Comparison of ENCODE assay signal across 24 cellular contexts in genomic region chr6:159995405-159995804, GRCh38.
"Had no signal": no experiment of that assay in that cellular context is flagged by ENCODE, and none has a peak within 500 bp of the region (broad histone marks: within the 10 kb centered on the region; RNA-seq: fewer than 3 reads in every experiment).

No MANE protein-coding gene starts in this region.

- H3K27me3 ChIP-seq: colonic mucosa, esophagus squamous epithelium, gastrocnemius medialis, heart right ventricle, left lung had no signal

- H3K27me3 Mint-ChIP-seq: dendritic cell treated with granulocyte-macrophage colony-stimulating factor and Interleukin-4, amounts not matched to agents 40 ng/mL and 50 ng/mL, for 4 days; effector memory CD8-positive, alpha-beta T cell had no signal

- H3K27ac Mint-ChIP-seq: dendritic cell treated with granulocyte-macrophage colony-stimulating factor and Interleukin-4, amounts not matched to agents 40 ng/mL and 50 ng/mL, for 4 days had no signal

- H3K27ac ChIP-seq: colonic mucosa, epithelial cell of prostate, esophagus squamous epithelium, gastrocnemius medialis, heart right ventricle, left lung, lower lobe of right lung had no signal

- H3K36me3 ChIP-seq: colonic mucosa had no signal

- H3K9me3 Mint-ChIP-seq: effector memory CD8-positive, alpha-beta T cell; endodermal cell had no signal

- H3K4me1 ChIP-seq: colonic mucosa had no signal

- H3K4me3 ChIP-seq: colonic mucosa, esophagus squamous epithelium, gastrocnemius medialis, heart right ventricle, left lung, lower lobe of right lung, mucosa of descending colon had no signal

- H3K9me3 ChIP-seq: colonic mucosa, esophagus squamous epithelium, gastrocnemius medialis, left lung, lower lobe of right lung, mucosa of descending colon had no signal

- H3K4me3 Mint-ChIP-seq: dendritic cell treated with granulocyte-macrophage colony-stimulating factor and Interleukin-4, amounts not matched to agents 40 ng/mL and 50 ng/mL, for 4 days; endodermal cell; mesothelial cell of epicardium had no signal

- ATAC-seq: effector memory CD8-positive, alpha-beta T cell; esophagus mucosa; gastrocnemius medialis; heart right ventricle; left cardiac atrium; left ventricle myocardium superior had no signal

- DNase-seq: colonic mucosa; cortex of kidney; effector CD8-positive, alpha-beta T cell; effector memory CD8-positive, alpha-beta T cell; endodermal cell; erythroblast; esophagus squamous epithelium; foreskin fibroblast; foreskin melanocyte; gastrocnemius medialis; glutamatergic neuron; head of caudate nucleus; heart right ventricle; hippocampal formation; left cardiac atrium; left lung; left ventricle myocardium superior; lower lobe of right lung; mesenchymal stem cell; mucosa of descending colon had no signal
